ENCODE assay signal across 1 cellular context in genomic region chr3:66428733-66429132, GRCh38.
TF ChIP-seq lines count a peak whose summit lies in the region.

No MANE protein-coding gene starts in this region.

TF ChIP-seq in HEK293, 187 proteins besides CTCF, POLR2A, EP300 and RAD21 (continued from another document):
- TF ChIP-seq ZBTB49 (tag by site-specific recombination; IDR thresholded peaks at IDR 0.05; ENCODE audit: low read depth) (no peak), KLF10 (tag by site-specific recombination; IDR thresholded peaks at IDR 0.05) (0 out of 2 replicates have a peak, but pooled peaks have one; percentile 21), ZSCAN23 (tag by site-specific recombination; IDR thresholded peaks at IDR 0.05) (no peak), PRDM10 (tag by site-specific recombination; IDR thresholded peaks at IDR 0.05) (no peak), ZNF529 (tag by site-specific recombination; IDR thresholded peaks at IDR 0.05; ENCODE audit: insufficient replicate concordance) (no peak), ZBTB10 (tag by site-specific recombination; IDR thresholded peaks at IDR 0.05) (no peak), ZNF830 (tag by site-specific recombination; IDR thresholded peaks at IDR 0.05; ENCODE audit: low read depth) (no peak), TRIM28 (IDR thresholded peaks at IDR 0.05; ENCODE audit: borderline replicate concordance, low read length) (no peak), ZNF645 (tag by site-specific recombination; IDR thresholded peaks at IDR 0.05) (no peak), ZNF658 (tag by site-specific recombination; IDR thresholded peaks at IDR 0.05) (no peak), ZNF324 (tag by site-specific recombination; IDR thresholded peaks at IDR 0.05) (no peak), ZBTB44 (tag by site-specific recombination; IDR thresholded peaks at IDR 0.05) (no peak), ZNF677 (tag by site-specific recombination; IDR thresholded peaks at IDR 0.05) (no peak), ZNF654 (tag by site-specific recombination; IDR thresholded peaks at IDR 0.05; ENCODE audit: low read depth) (no peak), RBAK (tag by site-specific recombination; IDR thresholded peaks at IDR 0.05) (no peak), ZNF280D (tag by site-specific recombination; IDR thresholded peaks at IDR 0.05) (no peak), ZNF184 (tag by site-specific recombination; IDR thresholded peaks at IDR 0.05) (no peak)
